In genomic region chr17:28357061-28357900, GRCh38 we compare ENCODE assay signal across 1 cellular context.
TF ChIP-seq lines count a peak whose summit lies in the region.

TSS of gene POLDIP2 (minus strand) at chr17:28357527. CDS start at chr17:28357448, 79 bp downstream.

TF ChIP-seq in HEK293, 187 proteins besides CTCF, POLR2A, EP300 and RAD21 (continued from another document and continues in another):
- TF ChIP-seq ZNF223 (tag by site-specific recombination; IDR thresholded peaks at IDR 0.05) = no peak
- TF ChIP-seq ZNF544 (tag by site-specific recombination; IDR thresholded peaks at IDR 0.05) = no peak
- no peak for TF ChIP-seq ZNF664 (tag by site-specific recombination; IDR thresholded peaks at IDR 0.05)
- TF ChIP-seq ZNF140 (tag by site-specific recombination; IDR thresholded peaks at IDR 0.05) = no peak
- TF ChIP-seq ZNF768 (tag by site-specific recombination; IDR thresholded peaks at IDR 0.05) = no peak
- 0 out of 2 replicates have a peak, but pooled peaks have one; percentile 22 for TF ChIP-seq ZNF488 (tag by site-specific recombination; IDR thresholded peaks at IDR 0.05)
- TF ChIP-seq ZNF211 (tag by site-specific recombination; IDR thresholded peaks at IDR 0.05; ENCODE audit: low read depth) = no peak
- peak; percentile 21; the same call in 1 of the 2 replicates for TF ChIP-seq ZNF394 (tag by site-specific recombination; IDR thresholded peaks at IDR 0.05; ENCODE audit: borderline replicate concordance)
- no peak for TF ChIP-seq ZNF549 (tag by site-specific recombination; IDR thresholded peaks at IDR 0.05)
- TF ChIP-seq OSR2 (tag by site-specific recombination; IDR thresholded peaks at IDR 0.05) = no peak
- no peak for TF ChIP-seq MZF1 (tag by site-specific recombination; IDR thresholded peaks at IDR 0.05; ENCODE audit: borderline replicate concordance)
- no peak for TF ChIP-seq ZNF530 (tag by site-specific recombination; IDR thresholded peaks at IDR 0.05; ENCODE audit: low read depth)
- TF ChIP-seq PRDM4 (tag by site-specific recombination; IDR thresholded peaks at IDR 0.05) = no peak
- no peak for TF ChIP-seq ZNF16 (tag by site-specific recombination; IDR thresholded peaks at IDR 0.05; ENCODE audit: low read depth)
- TF ChIP-seq BCL11A (tag by site-specific recombination; IDR thresholded peaks at IDR 0.05; ENCODE audit: low read depth) = no peak
- peak; percentile 94 for TF ChIP-seq ZNF561 (tag by site-specific recombination; IDR thresholded peaks at IDR 0.05; ENCODE audit: borderline replicate concordance)
- TF ChIP-seq ZNF398 (tag by site-specific recombination; IDR thresholded peaks at IDR 0.05) = peak; percentile 42; the same call in 1 of the 2 replicates
- TF ChIP-seq ZNF596 (tag by site-specific recombination; IDR thresholded peaks at IDR 0.05) = peak; percentile 19; the same call in 1 of the 2 replicates
- TF ChIP-seq SCRT1 (tag by site-specific recombination; IDR thresholded peaks at IDR 0.05; ENCODE audit: borderline replicate concordance) = no peak
- TF ChIP-seq PATZ1 (tag by site-specific recombination; IDR thresholded peaks at IDR 0.05) = no peak
- TF ChIP-seq ZNF221 (tag by site-specific recombination; IDR thresholded peaks at IDR 0.05; ENCODE audit: borderline replicate concordance) = no peak
- peak; percentile 99 for TF ChIP-seq ZBTB11 (tag by site-specific recombination; conservative IDR thresholded peaks at IDR 0.05; ENCODE audit: low read depth)
- TF ChIP-seq FEZF1 (tag by site-specific recombination; IDR thresholded peaks at IDR 0.05) = no peak
- no peak for TF ChIP-seq ZNF266 (tag by site-specific recombination; IDR thresholded peaks at IDR 0.05; ENCODE audit: low read depth)
- TF ChIP-seq ZNF501 (tag by site-specific recombination; IDR thresholded peaks at IDR 0.05) = no peak; the same call in 1 of the 2 replicates
- TF ChIP-seq ZNF654 (tag by site-specific recombination; IDR thresholded peaks at IDR 0.05; ENCODE audit: low read depth) = no peak
- TF ChIP-seq ZXDB (tag by site-specific recombination; IDR thresholded peaks at IDR 0.05) = peak; percentile 85
- peak; percentile 90 for TF ChIP-seq ZBTB8A (tag by site-specific recombination; IDR thresholded peaks at IDR 0.05)
- no peak for TF ChIP-seq HOXC10 (CRISPR knock-in tag; IDR thresholded peaks at IDR 0.05)
- TF ChIP-seq PRDM2 (tag by site-specific recombination; IDR thresholded peaks at IDR 0.05; ENCODE audit: borderline replicate concordance) = no peak
- no peak for TF ChIP-seq ZNF416 (tag by site-specific recombination; IDR thresholded peaks at IDR 0.05)
- TF ChIP-seq ZNF571 (tag by site-specific recombination; IDR thresholded peaks at IDR 0.05) = no peak
- TF ChIP-seq ZNF10 (tag by site-specific recombination; IDR thresholded peaks at IDR 0.05) = no peak
- no peak for TF ChIP-seq ZNF19 (tag by site-specific recombination; IDR thresholded peaks at IDR 0.05; ENCODE audit: low read depth)
- TF ChIP-seq ZNF629 (tag by site-specific recombination; IDR thresholded peaks at IDR 0.05) = peak; percentile 82
- peak; percentile 87 for TF ChIP-seq YY2 (tag by site-specific recombination; IDR thresholded peaks at IDR 0.05)
- peak; percentile 41; the same call in 1 of the 2 replicates for TF ChIP-seq ZSCAN5A (tag by site-specific recombination; IDR thresholded peaks at IDR 0.05)
- no peak for TF ChIP-seq ZNF658 (tag by site-specific recombination; IDR thresholded peaks at IDR 0.05)
- no peak for TF ChIP-seq ZSCAN23 (tag by site-specific recombination; IDR thresholded peaks at IDR 0.05)
- 0 out of 2 replicates have a peak, but pooled peaks have one; percentile 28 for TF ChIP-seq ZNF600 (tag by site-specific recombination; IDR thresholded peaks at IDR 0.05)
- no peak for TF ChIP-seq ZNF138 (tag by site-specific recombination; IDR thresholded peaks at IDR 0.05; ENCODE audit: borderline replicate concordance)
- TF ChIP-seq ZNF623 (tag by site-specific recombination; IDR thresholded peaks at IDR 0.05) = peak; percentile 25; the same call in 1 of the 2 replicates
- TF ChIP-seq ZNF660 (tag by site-specific recombination; IDR thresholded peaks at IDR 0.05) = peak; percentile 91
- 0 out of 2 replicates have a peak, but pooled peaks have one; percentile 55 for TF ChIP-seq ZEB2 (tag by site-specific recombination; IDR thresholded peaks at IDR 0.05)
- no peak for TF ChIP-seq RBAK (tag by site-specific recombination; IDR thresholded peaks at IDR 0.05)
- TF ChIP-seq ZNF366 (tag by site-specific recombination; conservative IDR thresholded peaks at IDR 0.05) = no peak
- no peak for TF ChIP-seq ZNF133 (tag by site-specific recombination; IDR thresholded peaks at IDR 0.05)
- no peak for TF ChIP-seq ZNF311 (tag by site-specific recombination; IDR thresholded peaks at IDR 0.05; ENCODE audit: borderline replicate concordance)
- peak; percentile 85; the same call in 1 of the 2 replicates for TF ChIP-seq HOXA7 (CRISPR knock-in tag; IDR thresholded peaks at IDR 0.05; ENCODE audit: borderline replicate concordance)
- peak; percentile 55; the same call in 1 of the 2 replicates for TF ChIP-seq TRIM28 (IDR thresholded peaks at IDR 0.05; ENCODE audit: borderline replicate concordance, low read length)
